Comparison of ENCODE assay signal across 24 cellular contexts in the genomic region with DNA sequence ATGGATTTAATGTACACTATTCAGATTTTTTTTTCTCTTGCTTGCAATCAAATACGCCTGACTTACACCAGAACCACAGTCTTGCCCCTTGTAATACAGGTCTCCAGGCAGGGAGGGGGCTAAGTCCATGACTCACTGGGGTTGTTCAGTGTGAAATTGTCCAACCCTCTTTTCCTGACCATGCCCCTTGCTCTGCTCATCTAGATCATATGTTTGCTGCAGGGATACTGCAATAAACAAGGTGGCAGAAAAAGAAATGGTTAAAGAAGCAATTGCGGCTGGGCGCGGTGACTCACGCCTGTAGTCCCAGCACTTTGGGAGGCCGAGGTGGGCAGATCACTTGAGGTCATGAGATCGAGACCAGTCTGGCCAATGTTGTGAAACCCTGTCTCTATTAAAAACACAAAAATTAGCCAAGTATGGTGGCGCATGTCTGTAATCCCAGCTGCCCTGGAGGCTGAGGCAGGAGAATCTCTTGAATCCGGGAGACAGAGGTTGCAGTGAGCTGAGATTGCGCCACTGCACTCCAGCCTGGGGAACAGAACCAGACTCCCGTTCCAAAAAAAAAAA.
"Had no signal": no experiment of that assay in that cellular context is flagged by ENCODE, and none has a peak within 500 bp of the region (broad histone marks: within the 10 kb centered on the region; RNA-seq: fewer than 3 reads in every experiment).

No MANE protein-coding gene starts in this region.

- H3K9me3 Mint-ChIP-seq: activated B cell treated with CpG ODN at 0.5 μM for 24 hours; activated CD8-positive, alpha-beta T cell treated with anti-CD3 and anti-CD28 coated beads for 36 hours; activated naive CD4-positive, alpha-beta T cell treated with anti-CD3 and anti-CD28 coated beads, Interleukin-2, amount 10 ng/mL, durations not matched to agents 7 days and 5 days; activated naive CD8-positive, alpha-beta T cell treated with anti-CD3 and anti-CD28 coated beads for 36 hours; activated T-cell treated with anti-CD3 and anti-CD28 coated beads, Interleukin-2, amount 50 U/mL, for 72 hours; activated T-helper 2 cell treated with anti-CD3 and anti-CD28 coated beads, Interferon-gamma antibody, Interleukin-2, Interleukin-4, amounts not matched to agents 10 μg/mL and 5 μg/mL and 100 μg/mL, durations not matched to agents 14 hours and 24 hours and 36 hours had no signal

- H3K9me3 ChIP-seq: adrenal gland had no signal

- DNase-seq: activated B cell treated with CpG ODN at 0.5 μM for 24 hours; activated CD8-positive, alpha-beta memory T cell treated with anti-CD3 and anti-CD28 coated beads, Interleukin-2, amount 50 U/mL, for 4 hours; activated CD8-positive, alpha-beta T cell treated with anti-CD3 and anti-CD28 coated beads for 36 hours; activated gamma-delta T cell treated with Interleukin-2 at 50 U/mL for 16 hours; activated naive CD4-positive, alpha-beta T cell treated with anti-CD3 and anti-CD28 coated beads, Interleukin-2, amount 10 ng/mL, durations not matched to agents 7 days and 5 days; activated naive CD8-positive, alpha-beta T cell treated with anti-CD3 and anti-CD28 coated beads for 36 hours; activated T-cell treated with anti-CD3 and anti-CD28 coated beads, Interleukin-2, amount 50 U/mL, for 72 hours; adrenal gland; anterior cingulate cortex; central memory CD4-positive, alpha-beta T cell; Kasumi-1; KBM-7; NCI-H1105 treated with DMSO at 0.1 percent for 48 hours; NCI-H1436 treated with DMSO at 0.1 percent for 48 hours; NCI-H187; NCI-H2081; NCI-H510A treated with DMSO at 0.1 percent for 48 hours; NCI-H69; NK-92 treated with Interleukin-12 subunit alpha and Interleukin-12 subunit beta, amount 100 ng/mL, for 24 hours; PC-3; SHP77; T-helper 17 cell; T-helper 9 cell had no signal

- H3K4me3 ChIP-seq: adrenal gland had no signal

- H3K4me1 Mint-ChIP-seq: activated B cell treated with CpG ODN at 0.5 μM for 24 hours; activated naive CD4-positive, alpha-beta T cell treated with anti-CD3 and anti-CD28 coated beads, Interleukin-2, amount 10 ng/mL, durations not matched to agents 7 days and 5 days; activated naive CD8-positive, alpha-beta T cell treated with anti-CD3 and anti-CD28 coated beads for 36 hours had no signal

- H3K27me3 ChIP-seq: adrenal gland had no signal

- H3K36me3 Mint-ChIP-seq: activated naive CD4-positive, alpha-beta T cell treated with anti-CD3 and anti-CD28 coated beads, Interleukin-2, amount 10 ng/mL, durations not matched to agents 7 days and 5 days; activated naive CD8-positive, alpha-beta T cell treated with anti-CD3 and anti-CD28 coated beads for 36 hours had no signal

- H3K4me1 ChIP-seq: adrenal gland had no signal

- H3K36me3 ChIP-seq: adrenal gland had no signal

- H3K27ac ChIP-seq: adrenal gland had no signal

- ATAC-seq: activated CD8-positive, alpha-beta T cell treated with anti-CD3 and anti-CD28 coated beads for 36 hours; activated T-cell treated with anti-CD3 and anti-CD28 coated beads, Interleukin-2, amount 50 U/mL, for 72 hours; PC-3; T-helper 17 cell had no signal

- H3K4me3 Mint-ChIP-seq: activated B cell treated with CpG ODN at 0.5 μM for 24 hours; activated CD8-positive, alpha-beta T cell treated with anti-CD3 and anti-CD28 coated beads for 36 hours; activated naive CD4-positive, alpha-beta T cell treated with anti-CD3 and anti-CD28 coated beads, Interleukin-2, amount 10 ng/mL, durations not matched to agents 7 days and 5 days; activated naive CD8-positive, alpha-beta T cell treated with anti-CD3 and anti-CD28 coated beads for 36 hours; activated T-cell treated with anti-CD3 and anti-CD28 coated beads, Interleukin-2, amount 50 U/mL, for 72 hours; T-helper 17 cell had no signal

- H3K27ac Mint-ChIP-seq: activated B cell treated with CpG ODN at 0.5 μM for 24 hours; activated CD8-positive, alpha-beta T cell treated with anti-CD3 and anti-CD28 coated beads for 36 hours; activated naive CD4-positive, alpha-beta T cell treated with anti-CD3 and anti-CD28 coated beads, Interleukin-2, amount 10 ng/mL, durations not matched to agents 7 days and 5 days; activated naive CD8-positive, alpha-beta T cell treated with anti-CD3 and anti-CD28 coated beads for 36 hours; activated T-cell treated with anti-CD3 and anti-CD28 coated beads, Interleukin-2, amount 50 U/mL, for 72 hours; activated T-helper 2 cell treated with anti-CD3 and anti-CD28 coated beads, Interferon-gamma antibody, Interleukin-2, Interleukin-4, amounts not matched to agents 10 μg/mL and 5 μg/mL and 100 μg/mL, durations not matched to agents 14 hours and 24 hours and 36 hours; T-helper 17 cell had no signal
